In the genomic region with DNA sequence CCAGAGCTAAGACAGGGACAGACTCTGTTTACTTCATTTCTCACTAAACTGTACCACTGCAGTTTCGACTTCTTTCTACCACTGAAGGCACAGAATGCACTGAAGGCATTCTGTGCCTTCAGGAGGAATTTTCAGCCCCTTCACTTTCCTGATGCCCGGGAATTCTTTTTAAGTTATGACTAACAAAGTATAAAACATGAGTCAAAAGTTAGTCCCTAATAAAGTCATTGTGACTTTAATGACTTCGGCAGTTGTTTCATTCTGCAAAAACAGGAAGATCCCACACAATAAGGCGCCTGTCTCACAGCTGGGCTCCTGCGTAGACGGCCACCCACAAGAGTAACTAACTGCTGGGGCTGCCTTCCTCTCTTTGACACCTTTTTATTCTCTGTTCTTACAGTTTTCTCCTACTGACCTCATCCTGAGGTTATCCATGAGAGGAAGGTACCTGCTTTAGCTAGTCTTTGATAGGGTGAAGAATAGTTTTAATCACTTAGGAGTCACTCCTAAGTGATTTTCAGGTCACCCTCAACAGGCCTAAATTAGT, we compare ENCODE assay signal across 8 cellular contexts.
DNase-seq lines count a peak whose midpoint lies in the region; ATAC-seq and TF ChIP-seq lines count a peak whose summit lies in the region.

No MANE protein-coding gene starts in this region.

- H4K20me1 ChIP-seq in DOHH2 (ENCODE audit: control insufficient read depth, insufficient read depth, low read depth, low read length), result no peaks in the 10 kb centered on the region

- ATAC-seq in GM21529 (IDR thresholded peaks at IDR 0.05; ENCODE audit: unreplicated experiment), result peak; percentile 63

- H3K4me3 ChIP-seq in DOHH2 (ENCODE audit: low read length) (peak overlapping the region; percentile 4; the same call in 1 of the 2 replicates), HUES6 (ENCODE audit: low read depth, low read length) (no peak overlapping the region), iPS-18a (ENCODE audit: low read length) (no peak overlapping the region), ascending aorta (no peak overlapping the region)

- DNase-seq in activated CD8-positive, alpha-beta memory T cell treated with anti-CD3 and anti-CD28 coated beads, Interleukin-2, amount 50 U/mL, for 1 hour (ENCODE audit: extremely low read depth), result peak; percentile 50
- peak in 5 of 6 experiments; percentile 16 to 69 (median 58) for DNase-seq in stimulated activated naive CD4-positive, alpha-beta T cell (lab: John Stamatoyannopoulos, UW)
- no peak for DNase-seq in ascending aorta (ENCODE audit: low spot score in 2 of 2)
- DNase-seq in HK-2 (ENCODE audit: unreplicated experiment), result no peak

- H3K27ac ChIP-seq in DOHH2 (ENCODE audit: low read depth, low read length) (peak overlapping the region; percentile 24), HUES6 (ENCODE audit: low read depth, low read length) (peak overlapping the region; percentile 67; the same call in 1 of the 2 replicates), iPS-18a (ENCODE audit: low read length) (peak overlapping the region; percentile 30), ascending aorta (no peak overlapping the region)

- intact Hi-C loops in ascending aorta (cut with DNase I), result loop anchor here (5.0 kb wide), 1 partner anchor 97 kb away; no protein-coding TSS in a partner anchor

- no peaks in the 10 kb centered on the region for H3K36me3 ChIP-seq in DOHH2 (ENCODE audit: control insufficient read depth, low read length)
- H3K36me3 ChIP-seq in HUES6 (ENCODE audit: control insufficient read depth, insufficient read depth, low read length), result no peaks in the 10 kb centered on the region
- no peaks in the 10 kb centered on the region for H3K36me3 ChIP-seq in iPS-18a (ENCODE audit: control insufficient read depth, low read depth, low read length)
- no peaks in the 10 kb centered on the region for H3K36me3 ChIP-seq in ascending aorta

- no peaks in the 10 kb centered on the region for H3K27me3 ChIP-seq in DOHH2 (ENCODE audit: control insufficient read depth, low read length)
- H3K27me3 ChIP-seq in HUES6 (ENCODE audit: control insufficient read depth, insufficient read depth, low read length), result no peaks in the 10 kb centered on the region
- H3K27me3 ChIP-seq in iPS-18a (ENCODE audit: control insufficient read depth, insufficient read depth, low read length), result no peaks in the 10 kb centered on the region
- no peaks in the 10 kb centered on the region for H3K27me3 ChIP-seq in ascending aorta

- peak overlapping the region; percentile 53 for H3K4me2 ChIP-seq in DOHH2 (ENCODE audit: low read length)

- H3K4me1 ChIP-seq in DOHH2 (ENCODE audit: control insufficient read depth, low read length) (peaks cover 29% of the 10 kb centered on the region), HUES6 (ENCODE audit: control insufficient read depth, insufficient read depth, low read length) (peaks cover 59% of the 10 kb centered on the region), iPS-18a (ENCODE audit: control insufficient read depth, low read depth, low read length) (peaks cover 64% of the 10 kb centered on the region), ascending aorta (no peaks in the 10 kb centered on the region)

- no peaks in the 10 kb centered on the region for H3K9me2 ChIP-seq in DOHH2 (replicated peaks; ENCODE audit: control insufficient read depth, low read length)

- no peak for TF ChIP-seq CTCF in DOHH2 (IDR thresholded peaks at IDR 0.05; ENCODE audit: low read depth, low read length, poor library complexity, severe bottlenecking)
- no peak for TF ChIP-seq CTCF in ascending aorta (IDR thresholded peaks at IDR 0.05)

- H3K79me2 ChIP-seq in DOHH2 (ENCODE audit: control insufficient read depth, low read length), result no peaks in the 10 kb centered on the region

- H3F3A ChIP-seq in DOHH2 (ENCODE audit: control insufficient read depth, insufficient read depth), result no peaks in the 10 kb centered on the region

- H3K9me3 ChIP-seq in DOHH2 (ENCODE audit: control insufficient read depth, insufficient read depth, low read length) (no peaks in the 10 kb centered on the region), HUES6 (ENCODE audit: control insufficient read depth, insufficient read depth, low read depth, low read length) (no peaks in the 10 kb centered on the region), iPS-18a (ENCODE audit: control insufficient read depth, low read depth, low read length) (no peaks in the 10 kb centered on the region), ascending aorta (no peaks in the 10 kb centered on the region)

- H3K9ac ChIP-seq in HUES6 (ENCODE audit: low read length) (no peak overlapping the region), iPS-18a (ENCODE audit: low read length) (no peak overlapping the region)

Comparison
In these comparisons a context has a peak if more than half of its experiments do, and no peak if none do; other contexts are left out.
1. H3K27ac ChIP-seq: peak in DOHH2 (single experiment), HUES6 (single experiment) and iPS-18a (single experiment); none in ascending aorta (0 of 2).
2. DNase-seq: peak in activated CD8-positive, alpha-beta memory T cell treated with anti-CD3 and anti-CD28 coated beads, Interleukin-2, amount 50 U/mL, for 1 hour (single experiment) and stimulated activated naive CD4-positive, alpha-beta T cell (5 of 6); none in ascending aorta (0 of 2) and HK-2 (single experiment).